ENCODE assay signal across 1 cellular context in genomic region chr14:22598099-22598895, GRCh38.
TF ChIP-seq lines count a peak whose summit lies in the region.

ABHD4 (plus strand) TSS chr14:22598300; CDS start chr14:22598307, 7 bp downstream.

TF ChIP-seq in neural cell, 6 proteins besides CTCF, POLR2A, EP300 and RAD21 (continued from another document):
- peak; percentile 78 for TF ChIP-seq TAF1 (IDR thresholded peaks at IDR 0.05; ENCODE audit: low read depth)
- TF ChIP-seq MXI1 (conservative IDR thresholded peaks at IDR 0.05; ENCODE audit: poor library complexity, severe bottlenecking) = peak; percentile 73
- no peak for TF ChIP-seq EZH2 (IDR thresholded peaks at IDR 0.05; ENCODE audit: borderline replicate concordance, insufficient read depth, low read length, poor library complexity, severe bottlenecking)
- peak; percentile 55 for TF ChIP-seq SMC3 (conservative IDR thresholded peaks at IDR 0.05; ENCODE audit: poor library complexity)
- TF ChIP-seq POLR2AphosphoS5 (IDR thresholded peaks at IDR 0.05) = peak; percentile 79
